Comparison of ENCODE assay signal across 8 cellular contexts in genomic region chr3:185825639-185826481, GRCh38.
DNase-seq lines count a peak whose midpoint lies in the region; ATAC-seq, FAIRE-seq and TF ChIP-seq lines count a peak whose summit lies in the region.

No MANE protein-coding gene starts in this region.

- H3K4me1 ChIP-seq in neutrophil (ENCODE audit: control insufficient read depth in 1 of 2, insufficient read depth in 1 of 2, low read depth in 1 of 2, low read length in 1 of 2) = peaks cover 25 to 31% of the 10 kb centered on the region in 2 experiments

- ATAC-seq in GM21786 (IDR thresholded peaks at IDR 0.05; ENCODE audit: unreplicated experiment) = peak; percentile 25

- DNase-seq in D721Med (ENCODE audit: insufficient read length, low spot score) = peak; percentile 31
- DNase-seq in NCI-H146 (lab: John Stamatoyannopoulos, UW) = peak; percentile 62
- peak; percentile 31 for DNase-seq in activated T-cell treated with anti-CD3 and anti-CD28 coated beads for 4 hours
- DNase-seq in foreskin fibroblast = peak; percentile 29 to 61
- DNase-seq in NCI-H187 treated with DMSO at 0.1 percent for 48 hours (lab: John Stamatoyannopoulos, UW) = no peak
- no peak for DNase-seq in MV-4-11 (lab: John Stamatoyannopoulos, UW)

- no peak overlapping the region for H3K27ac ChIP-seq in neutrophil

- H3K9me3 ChIP-seq in neutrophil = no peaks in the 10 kb centered on the region

- no peak for TF ChIP-seq CTCF in D721Med (IDR thresholded peaks at IDR 0.05; ENCODE audit: insufficient read depth, missing control alignments)
- TF ChIP-seq CTCF in foreskin fibroblast (IDR thresholded peaks at IDR 0.05; ENCODE audit: low read depth, low read length) = no peak
- no peak for TF ChIP-seq CTCF in neutrophil (IDR thresholded peaks at IDR 0.05)

- no peaks in the 10 kb centered on the region for H3K36me3 ChIP-seq in neutrophil

- H3K27me3 ChIP-seq in neutrophil = peaks cover 70% of the 10 kb centered on the region

- H3K4me3 ChIP-seq in foreskin fibroblast (ENCODE audit: low read depth in 1 of 2, low read length in 2 of 2) (peak overlapping the region; percentile 83 to 85), neutrophil (ENCODE audit: low read depth in 1 of 2, low read length in 1 of 2) (peak overlapping the region; percentile 55 to 69)

- no peak for FAIRE-seq in D721Med (lab: Jason Lieb, UNC)

Comparison
In these comparisons a context has a peak if more than half of its experiments do, and no peak if none do; other contexts are left out.
1. DNase-seq: peak in D721Med (single experiment), NCI-H146 (single experiment), activated T-cell treated with anti-CD3 and anti-CD28 coated beads for 4 hours (single experiment) and foreskin fibroblast (2 of 2); none in NCI-H187 treated with DMSO at 0.1 percent for 48 hours (single experiment) and MV-4-11 (single experiment).